Comparison of ENCODE assay signal across 9 cellular contexts in the genomic region with DNA sequence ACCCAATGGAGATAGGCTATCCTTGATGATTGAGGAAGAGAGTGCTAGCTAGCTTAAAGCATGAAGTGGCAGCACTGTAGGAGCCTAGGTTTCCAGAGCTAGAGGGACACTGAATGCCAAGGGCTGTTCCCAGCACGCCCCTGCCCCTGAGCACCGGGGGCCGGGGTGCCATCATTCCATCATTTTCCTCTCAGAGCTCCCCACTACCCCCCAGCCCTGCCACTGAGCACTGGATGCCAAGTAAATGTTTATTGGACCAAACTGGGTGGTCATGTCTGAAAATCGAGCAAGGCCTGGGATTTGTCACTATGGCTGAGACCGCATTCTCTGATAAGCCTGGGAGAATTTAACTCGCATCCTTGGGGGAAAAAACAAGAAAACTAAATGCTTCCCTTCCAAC.
"Had no signal": no experiment of that assay in that cellular context is flagged by ENCODE, and none has a peak within 500 bp of the region (broad histone marks: within the 10 kb centered on the region; RNA-seq: fewer than 3 reads in every experiment).

No MANE protein-coding gene starts in this region.

- H3K4me3 Mint-ChIP-seq: HFFc6 had no signal

- H3K36me3 ChIP-seq: HAP-1 had no signal

- FAIRE-seq: K562 had no signal

- H3K4me3 ChIP-seq: GM23248, HAP-1, K562 had no signal

- DNase-seq: GM23248, GOT3, H7, HFFc6, IMR-90 had no signal

- H2AFZ ChIP-seq: GM23248 had no signal

- H3K27ac Mint-ChIP-seq: HFFc6 had no signal

- ATAC-seq: HCT116, K562 had no signal

- H3K4me1 ChIP-seq: HAP-1 had no signal

- H3K27ac ChIP-seq: GM23248, HL-60 had no signal

- H3K9ac ChIP-seq: GM23248 had no signal

- H3K9me3 ChIP-seq: HAP-1 had no signal

- H3K9me3 Mint-ChIP-seq: HFFc6 had no signal
